ENCODE assay signal across 1 cellular context in genomic region chr13:45464687-45465453, GRCh38.
TF ChIP-seq lines count a peak whose summit lies in the region.

A gene with protein sequence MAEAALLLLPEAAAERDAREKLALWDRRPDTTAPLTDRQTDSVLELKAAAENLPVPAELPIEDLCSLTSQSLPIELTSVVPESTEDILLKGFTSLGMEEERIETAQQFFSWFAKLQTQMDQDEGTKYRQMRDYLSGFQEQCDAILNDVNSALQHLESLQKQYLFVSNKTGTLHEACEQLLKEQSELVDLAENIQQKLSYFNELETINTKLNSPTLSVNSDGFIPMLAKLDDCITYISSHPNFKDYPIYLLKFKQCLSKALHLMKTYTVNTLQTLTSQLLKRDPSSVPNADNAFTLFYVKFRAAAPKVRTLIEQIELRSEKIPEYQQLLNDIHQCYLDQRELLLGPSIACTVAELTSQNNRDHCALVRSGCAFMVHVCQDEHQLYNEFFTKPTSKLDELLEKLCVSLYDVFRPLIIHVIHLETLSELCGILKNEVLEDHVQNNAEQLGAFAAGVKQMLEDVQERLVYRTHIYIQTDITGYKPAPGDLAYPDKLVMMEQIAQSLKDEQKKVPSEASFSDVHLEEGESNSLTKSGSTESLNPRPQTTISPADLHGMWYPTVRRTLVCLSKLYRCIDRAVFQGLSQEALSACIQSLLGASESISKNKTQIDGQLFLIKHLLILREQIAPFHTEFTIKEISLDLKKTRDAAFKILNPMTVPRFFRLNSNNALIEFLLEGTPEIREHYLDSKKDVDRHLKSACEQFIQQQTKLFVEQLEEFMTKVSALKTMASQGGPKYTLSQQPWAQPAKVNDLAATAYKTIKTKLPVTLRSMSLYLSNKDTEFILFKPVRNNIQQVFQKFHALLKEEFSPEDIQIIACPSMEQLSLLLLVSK (plus strand): TSS chr13:45464939. CDS start chr13:45465037, 98 bp downstream.

TF ChIP-seq in WTC11, 78 proteins besides CTCF, POLR2A, EP300 and RAD21 (continued from another document and continues in another):
- TF ChIP-seq, protein P1, sequence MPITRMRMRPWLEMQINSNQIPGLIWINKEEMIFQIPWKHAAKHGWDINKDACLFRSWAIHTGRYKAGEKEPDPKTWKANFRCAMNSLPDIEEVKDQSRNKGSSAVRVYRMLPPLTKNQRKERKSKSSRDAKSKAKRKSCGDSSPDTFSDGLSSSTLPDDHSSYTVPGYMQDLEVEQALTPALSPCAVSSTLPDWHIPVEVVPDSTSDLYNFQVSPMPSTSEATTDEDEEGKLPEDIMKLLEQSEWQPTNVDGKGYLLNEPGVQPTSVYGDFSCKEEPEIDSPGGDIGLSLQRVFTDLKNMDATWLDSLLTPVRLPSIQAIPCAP (CRISPR knock-in tag; IDR thresholded peaks at IDR 0.05): no peak
- TF ChIP-seq ZBTB21 (CRISPR knock-in tag; IDR thresholded peaks at IDR 0.05; ENCODE audit: borderline replicate concordance) (no peak; the same call in 1 of the 2 replicates), ESRRA (CRISPR knock-in tag; IDR thresholded peaks at IDR 0.05; ENCODE audit: borderline replicate concordance) (peak; percentile 77; the same call in 1 of the 2 replicates), PRRX2 (CRISPR knock-in tag; IDR thresholded peaks at IDR 0.05) (no peak), JUN (CRISPR knock-in tag; IDR thresholded peaks at IDR 0.05) (no peak; the same call in 1 of the 2 replicates), ZNF121 (CRISPR knock-in tag; IDR thresholded peaks at IDR 0.05) (no peak), FOXJ3 (CRISPR knock-in tag; IDR thresholded peaks at IDR 0.05; ENCODE audit: borderline replicate concordance) (no peak), HMGXB4 (CRISPR knock-in tag; IDR thresholded peaks at IDR 0.05) (peak; percentile 80; the same call in 1 of the 2 replicates), PRDM15 (CRISPR knock-in tag; IDR thresholded peaks at IDR 0.05) (no peak), MXD4 (CRISPR knock-in tag; IDR thresholded peaks at IDR 0.05; ENCODE audit: borderline replicate concordance) (no peak), TCF7 (CRISPR knock-in tag; IDR thresholded peaks at IDR 0.05; ENCODE audit: low read depth) (no peak), IRF2 (CRISPR knock-in tag; IDR thresholded peaks at IDR 0.05; ENCODE audit: borderline replicate concordance, low read depth) (no peak), FOXP1 (CRISPR knock-in tag; IDR thresholded peaks at IDR 0.05; ENCODE audit: borderline replicate concordance) (peak; percentile 64; the same call in 1 of the 2 replicates), FOXK1 (CRISPR knock-in tag; IDR thresholded peaks at IDR 0.05) (peak; percentile 40), GABPB1 (CRISPR knock-in tag; IDR thresholded peaks at IDR 0.05) (peak; percentile 88), TEAD4 (CRISPR knock-in tag; IDR thresholded peaks at IDR 0.05) (no peak), ELF4 (CRISPR knock-in tag; IDR thresholded peaks at IDR 0.05; ENCODE audit: low read depth) (no peak; the same call in 1 of the 2 replicates), CDX4 (CRISPR knock-in tag; IDR thresholded peaks at IDR 0.05; ENCODE audit: borderline replicate concordance) (no peak), MLX (CRISPR knock-in tag; IDR thresholded peaks at IDR 0.05) (no peak), NFATC4 (CRISPR knock-in tag; IDR thresholded peaks at IDR 0.05) (no peak), CREM (CRISPR knock-in tag; IDR thresholded peaks at IDR 0.05) (peak; percentile 80), NR1H2 (CRISPR knock-in tag; IDR thresholded peaks at IDR 0.05) (no peak), RELA (CRISPR knock-in tag; IDR thresholded peaks at IDR 0.05; ENCODE audit: borderline replicate concordance) (no peak), KAT7 (CRISPR knock-in tag; IDR thresholded peaks at IDR 0.05; ENCODE audit: borderline replicate concordance) (no peak; the same call in 1 of the 2 replicates), ARID4B (CRISPR knock-in tag; IDR thresholded peaks at IDR 0.05; ENCODE audit: borderline replicate concordance) (peak; percentile 85; the same call in 1 of the 2 replicates), TEAD1 (CRISPR knock-in tag; IDR thresholded peaks at IDR 0.05) (peak; percentile 60; the same call in 1 of the 2 replicates), HMGA2 (CRISPR knock-in tag; IDR thresholded peaks at IDR 0.05) (no peak), NR2C2 (CRISPR knock-in tag; IDR thresholded peaks at IDR 0.05) (peak; percentile 94), E2F5 (CRISPR knock-in tag; IDR thresholded peaks at IDR 0.05) (no peak), JAZF1 (CRISPR knock-in tag; IDR thresholded peaks at IDR 0.05) (no peak), ZNF425 (CRISPR knock-in tag; conservative IDR thresholded peaks at IDR 0.05) (no peak)
- TF ChIP-seq, protein P2, sequence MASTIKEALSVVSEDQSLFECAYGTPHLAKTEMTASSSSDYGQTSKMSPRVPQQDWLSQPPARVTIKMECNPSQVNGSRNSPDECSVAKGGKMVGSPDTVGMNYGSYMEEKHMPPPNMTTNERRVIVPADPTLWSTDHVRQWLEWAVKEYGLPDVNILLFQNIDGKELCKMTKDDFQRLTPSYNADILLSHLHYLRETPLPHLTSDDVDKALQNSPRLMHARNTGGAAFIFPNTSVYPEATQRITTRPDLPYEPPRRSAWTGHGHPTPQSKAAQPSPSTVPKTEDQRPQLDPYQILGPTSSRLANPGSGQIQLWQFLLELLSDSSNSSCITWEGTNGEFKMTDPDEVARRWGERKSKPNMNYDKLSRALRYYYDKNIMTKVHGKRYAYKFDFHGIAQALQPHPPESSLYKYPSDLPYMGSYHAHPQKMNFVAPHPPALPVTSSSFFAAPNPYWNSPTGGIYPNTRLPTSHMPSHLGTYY (CRISPR knock-in tag; IDR thresholded peaks at IDR 0.05): no peak
- TF ChIP-seq, protein P3, sequence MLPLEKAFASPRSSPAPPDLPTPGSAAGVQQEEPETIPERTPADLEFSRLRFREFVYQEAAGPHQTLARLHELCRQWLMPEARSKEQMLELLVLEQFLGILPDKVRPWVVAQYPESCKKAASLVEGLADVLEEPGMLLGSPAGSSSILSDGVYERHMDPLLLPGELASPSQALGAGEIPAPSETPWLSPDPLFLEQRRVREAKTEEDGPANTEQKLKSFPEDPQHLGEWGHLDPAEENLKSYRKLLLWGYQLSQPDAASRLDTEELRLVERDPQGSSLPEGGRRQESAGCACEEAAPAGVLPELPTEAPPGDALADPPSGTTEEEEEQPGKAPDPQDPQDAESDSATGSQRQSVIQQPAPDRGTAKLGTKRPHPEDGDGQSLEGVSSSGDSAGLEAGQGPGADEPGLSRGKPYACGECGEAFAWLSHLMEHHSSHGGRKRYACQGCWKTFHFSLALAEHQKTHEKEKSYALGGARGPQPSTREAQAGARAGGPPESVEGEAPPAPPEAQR (CRISPR knock-in tag; IDR thresholded peaks at IDR 0.05): no peak
- TF ChIP-seq, protein P4, sequence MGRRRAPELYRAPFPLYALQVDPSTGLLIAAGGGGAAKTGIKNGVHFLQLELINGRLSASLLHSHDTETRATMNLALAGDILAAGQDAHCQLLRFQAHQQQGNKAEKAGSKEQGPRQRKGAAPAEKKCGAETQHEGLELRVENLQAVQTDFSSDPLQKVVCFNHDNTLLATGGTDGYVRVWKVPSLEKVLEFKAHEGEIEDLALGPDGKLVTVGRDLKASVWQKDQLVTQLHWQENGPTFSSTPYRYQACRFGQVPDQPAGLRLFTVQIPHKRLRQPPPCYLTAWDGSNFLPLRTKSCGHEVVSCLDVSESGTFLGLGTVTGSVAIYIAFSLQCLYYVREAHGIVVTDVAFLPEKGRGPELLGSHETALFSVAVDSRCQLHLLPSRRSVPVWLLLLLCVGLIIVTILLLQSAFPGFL (CRISPR knock-in tag; IDR thresholded peaks at IDR 0.05; ENCODE audit: borderline replicate concordance): no peak
